Comparison of ENCODE assay signal across 18 cellular contexts in genomic region chr1:215043405-215043804, GRCh38. TPM values are rescaled to one million over a fixed set of nuclear protein-coding genes. Genes with fewer than 3 reads are reported as not detected.
DNase-seq lines count a peak whose midpoint lies in the region; ATAC-seq, FAIRE-seq and TF ChIP-seq lines count a peak whose summit lies in the region.
"Had no signal": no experiment of that assay in that cellular context is flagged by ENCODE, and none has a peak within 500 bp of the region (broad histone marks: within the 10 kb centered on the region; RNA-seq: fewer than 3 reads in every experiment).

No MANE protein-coding gene starts in this region.

- no peaks in the 10 kb centered on the region for H3K79me2 ChIP-seq in keratinocyte (ENCODE audit: control insufficient read depth, insufficient read depth, low read length)

- FAIRE-seq in keratinocyte (lab: Jason Lieb, UNC): peak; percentile 41

- no peak overlapping the region for H3K4me2 ChIP-seq in keratinocyte (ENCODE audit: control insufficient read depth, extremely low read depth, insufficient read depth, low read depth, low read length)

- no peaks in the 10 kb centered on the region for H3K9me3 ChIP-seq in keratinocyte (ENCODE audit: control insufficient read depth, low read depth, low read length)

- no peaks in the 10 kb centered on the region for H4K20me1 ChIP-seq in keratinocyte (ENCODE audit: control insufficient read depth, extremely low read depth, insufficient read depth, low read length)

- dilution Hi-C loops in keratinocyte (cut with MboI; ENCODE audit: extremely low pct_ligation_motif_present, low sequenced_read_pairs): no loop called here

- H2AFZ ChIP-seq in keratinocyte (ENCODE audit: control insufficient read depth, low read length): no peak overlapping the region

- H3K9me1 ChIP-seq in keratinocyte (ENCODE audit: control insufficient read depth, extremely low read depth, insufficient read depth, low read length): no peaks in the 10 kb centered on the region

- no peak overlapping the region for H3K4me3 ChIP-seq in keratinocyte (ENCODE audit: control insufficient read depth in 2 of 3, extremely low read depth in 1 of 3, insufficient read depth in 2 of 3, low read depth in 1 of 3, low read length in 3 of 3)

- TF ChIP-seq CTCF in keratinocyte (optimal IDR thresholded peaks at IDR 0.05 in 1 of 3, IDR thresholded peaks at IDR 0.05 in 1 of 3, conservative IDR thresholded peaks at IDR 0.05 in 1 of 3; ENCODE audit: extremely low read depth in 1 of 3, insufficient read depth in 2 of 3, low read length in 3 of 3): no peak

- no peaks in the 10 kb centered on the region for H3K36me3 ChIP-seq in keratinocyte (ENCODE audit: control insufficient read depth in 2 of 2, extremely low read depth in 1 of 2, insufficient read depth in 2 of 2, low read length in 2 of 2)

- H3K4me1 ChIP-seq in keratinocyte (ENCODE audit: control insufficient read depth, extremely low read depth, insufficient read depth, low read length): no peaks in the 10 kb centered on the region

- ATAC-seq in GM18508 (IDR thresholded peaks at IDR 0.05; ENCODE audit: insufficient read depth, unreplicated experiment) (peak; percentile 50), HG03159 (IDR thresholded peaks at IDR 0.05; ENCODE audit: unreplicated experiment) (peak; percentile 54), GM21576 (IDR thresholded peaks at IDR 0.05; ENCODE audit: unreplicated experiment) (no peak)
- ATAC-seq: Panc1 had no signal

- no peaks in the 10 kb centered on the region for H3K27me3 ChIP-seq in keratinocyte (ENCODE audit: control insufficient read depth, extremely low read depth, insufficient read depth, low read length)

- H3K9ac ChIP-seq in keratinocyte (ENCODE audit: control insufficient read depth, extremely low read depth, insufficient read depth, low read length): no peak overlapping the region

- no peak overlapping the region for H3K27ac ChIP-seq in keratinocyte (ENCODE audit: control insufficient read depth, insufficient read depth, low read length)

- DNase-seq in activated T-cell treated with anti-CD3 and anti-CD28 coated beads for 48 hours (ENCODE audit: low read depth) (peak; percentile 1), keratinocyte (ENCODE audit: low read depth, low spot score) (no peak)
- DNase-seq in activated T-cell treated with anti-CD3 and anti-CD28 coated beads, Interleukin-2, amount 50 U/mL, for 1 hour: no peak
- DNase-seq in stimulated activated CD8-positive, alpha-beta memory T cell treated with anti-CD3 and anti-CD28 coated beads, Interleukin-4, amount 100 ng/mL, for 48 hours: no peak
- DNase-seq: AML-193; Calu3; CD4-positive, CD25-positive, alpha-beta regulatory T cell; DMS79 treated with DMSO at 0.1 percent for 48 hours; GOT3; Karpas-422; NCI-H187 treated with DMSO at 0.1 percent for 48 hours; NCI-H2171; NCI-H774; SHP77 had no signal

RNA-seq across cellular contexts. Expression of gene KCNK2, which starts 39.1 kb away (rescaled TPM):
- polyA plus RNA-seq in keratinocyte: 0.10 to 0.33 TPM (median 0.17 TPM) in 3 replicates
- not detected for polyA plus RNA-seq in keratinocyte (2011; ENCODE audit: low read depth)
- 0.10 TPM in 1 of 2 replicates, not detected in the other for polyA plus RNA-seq in keratinocyte (2011; cell fraction: cytosol; rRNA removed)
- not detected in 2 replicates for polyA plus RNA-seq in keratinocyte (2011; cell fraction: nucleus; rRNA removed)
- polyA plus RNA-seq in keratinocyte (2012; ENCODE audit: low replicate concordance): not detected in 2 replicates
- polyA minus RNA-seq in keratinocyte: not detected in 3 replicates
- polyA minus RNA-seq in keratinocyte (2011; cell fraction: cytosol; rRNA and poly(A)+ RNA removed): not detected
- not detected in 2 replicates for polyA minus RNA-seq in keratinocyte (2011; cell fraction: nucleus; rRNA and poly(A)+ RNA removed)
- polyA plus RNA-seq: CD4-positive, CD25-positive, alpha-beta regulatory T cell had no signal
